In genomic region chr5:32110081-32110696, GRCh38 we compare ENCODE assay signal across 1 cellular context.
TF ChIP-seq lines count a peak whose summit lies in the region.

No MANE protein-coding gene starts in this region.

TF ChIP-seq in GM23338, 12 proteins besides CTCF, POLR2A, EP300 and RAD21 (continued from another document):
- no peak for TF ChIP-seq ZNF462 (CRISPR knock-in tag; IDR thresholded peaks at IDR 0.05)
TF ChIP-seq in GM23338: peak in this region for 0.
